In genomic region chr1:39984951-39985350, GRCh38 we compare ENCODE assay signal across 20 cellular contexts. TPM values are rescaled to one million over a fixed set of nuclear protein-coding genes. Genes with fewer than 3 reads are reported as not detected.
DNase-seq lines count a peak whose midpoint lies in the region; ATAC-seq, FAIRE-seq and TF ChIP-seq lines count a peak whose summit lies in the region.
"Had no signal": no experiment of that assay in that cellular context is flagged by ENCODE, and none has a peak within 500 bp of the region (broad histone marks: within the 10 kb centered on the region; RNA-seq: fewer than 3 reads in every experiment).

No MANE protein-coding gene starts in this region.

- no peaks in the 10 kb centered on the region for H3K79me2 ChIP-seq in GM23338 (replicated peaks; ENCODE audit: insufficient read depth)
- no peaks in the 10 kb centered on the region for H3K79me2 ChIP-seq in H1 (ENCODE audit: control insufficient read depth in 1 of 2, insufficient read depth in 2 of 2, low read length in 2 of 2)
- no peaks in the 10 kb centered on the region for H3K79me2 ChIP-seq in trophoblast cell (ENCODE audit: control insufficient read depth, insufficient read depth, low read length, poor library complexity)

- H3K36me3 Mint-ChIP-seq in GM23338 (ENCODE audit: low read depth) = no peaks in the 10 kb centered on the region
- H3K36me3 Mint-ChIP-seq: CD8-positive, alpha-beta T cell had no signal

- H3K4ac ChIP-seq in H1 (replicated peaks; ENCODE audit: insufficient read length, low read depth, low read length) (no peak overlapping the region), trophoblast cell (ENCODE audit: low read depth, low read length) (no peak overlapping the region)

- no peak overlapping the region for H2BK20ac ChIP-seq in H1 (ENCODE audit: low read length)

- H4K91ac ChIP-seq in H1 (replicated peaks; ENCODE audit: insufficient read length, low read length) (no peak overlapping the region), trophoblast cell (ENCODE audit: low read depth, low read length) (no peak overlapping the region)

- H3K9ac ChIP-seq in H1 (replicated peaks in 1 of 4; ENCODE audit: extremely low read depth in 1 of 4, low read depth in 3 of 4, low read length in 3 of 4) = no peak overlapping the region
- H3K9ac ChIP-seq in trophoblast cell (ENCODE audit: low read length) = no peak overlapping the region
- H3K9ac ChIP-seq: BLaER1 treated with 17β-estradiol and CSF1 and Interleukin-3, amounts not matched to agents 10 nM and 100 nM had no signal

- no peak overlapping the region for H3K4me2 ChIP-seq in GM23338
- no peak overlapping the region for H3K4me2 ChIP-seq in H1 (ENCODE audit: insufficient read depth in 1 of 2, low read depth in 2 of 2, low read length in 2 of 2)
- no peak overlapping the region for H3K4me2 ChIP-seq in trophoblast cell (ENCODE audit: low read length)
- H3K4me2 ChIP-seq: A549; BLaER1 treated with 17β-estradiol and CSF1 and Interleukin-3, amounts not matched to agents 10 nM and 100 nM had no signal

- no peak for ATAC-seq in GM23338
- no peak for ATAC-seq in GM18519 (IDR thresholded peaks at IDR 0.05; ENCODE audit: low FRiP score, unreplicated experiment)
- ATAC-seq: A549; CD8-positive, alpha-beta T cell had no signal

- H2BK120ac ChIP-seq in H1 (replicated peaks; ENCODE audit: low read depth, low read length) (no peak overlapping the region), trophoblast cell (ENCODE audit: insufficient read depth, low read length, poor library complexity) (no peak overlapping the region)

- TF ChIP-seq POLR2A in H1 (IDR thresholded peaks at IDR 0.05; ENCODE audit: control extremely low read depth in 1 of 2, low read depth in 2 of 2, low read length in 2 of 2) = no peak

- H3K23me2 ChIP-seq in H1 (ENCODE audit: low read depth, low read length) = no peaks in the 10 kb centered on the region

- H3K18ac ChIP-seq in H1 (ENCODE audit: extremely low read depth, low read length) (no peak overlapping the region), trophoblast cell (ENCODE audit: low read length) (no peak overlapping the region)

- no peak overlapping the region for H3K56ac ChIP-seq in H1 (replicated peaks; ENCODE audit: insufficient read length, low read depth, low read length)

- TF ChIP-seq RAD21 in H1 (IDR thresholded peaks at IDR 0.05 in 1 of 2, conservative IDR thresholded peaks at IDR 0.05 in 1 of 2; ENCODE audit: low read depth in 2 of 2, low read length in 2 of 2) = no peak

- H3K27ac ChIP-seq in GM23338 (ENCODE audit: low read depth) (no peak overlapping the region), H1 (ENCODE audit: low read depth, low read length) (no peak overlapping the region), trophoblast cell (ENCODE audit: low read depth, low read length) (no peak overlapping the region)
- H3K27ac ChIP-seq: 22Rv1; A549; BLaER1 treated with 17β-estradiol and CSF1 and Interleukin-3, amounts not matched to agents 10 nM and 100 nM; C4-2B had no signal

- no peak for FAIRE-seq in H1 (lab: Jason Lieb, UNC)
- FAIRE-seq: A549, D721Med, G401.6 had no signal

- H3K27me3 Mint-ChIP-seq in GM23338 (ENCODE audit: insufficient read depth, low read depth, poor library complexity) = peaks cover 7% of the 10 kb centered on the region
- H3K27me3 Mint-ChIP-seq: B cell; CD4-positive, alpha-beta T cell had no signal

- H3K9me3 ChIP-seq in H1 (ENCODE audit: insufficient read depth in 2 of 2, low read depth in 1 of 2, low read length in 1 of 2) (no peaks in the 10 kb centered on the region), trophoblast cell (ENCODE audit: insufficient read depth, low read depth, low read length) (no peaks in the 10 kb centered on the region)
- H3K9me3 ChIP-seq: A549; BLaER1 treated with 17β-estradiol and CSF1 and Interleukin-3, amounts not matched to agents 10 nM and 100 nM; Caco-2 had no signal

- no peaks in the 10 kb centered on the region; the same call in 2 of the 3 replicates for H3K9me3 Mint-ChIP-seq in GM23338
- H3K9me3 Mint-ChIP-seq: CD4-positive, alpha-beta T cell; CD8-positive, alpha-beta T cell had no signal

- H3K4me3 Mint-ChIP-seq in GM23338 = no peak overlapping the region
- H3K4me3 Mint-ChIP-seq: B cell; CD4-positive, alpha-beta T cell; CD8-positive, alpha-beta T cell had no signal

- WGBS in H1 (ENCODE audit: extremely low coverage in 1 of 2, insufficient coverage in 1 of 2, insufficient read length in 1 of 2, insufficient replicate concordance in 2 of 2, low coverage in 1 of 2, low lambda C conversion rate in 2 of 2, missing lambda C conversion rate in 1 of 2), 2 experiments = 93% methylated on average over 7 of the region's 7 CpGs; no CpG with 5 or more reads in 1 of the 2 experiments
- WGBS in trophoblast cell (ENCODE audit: extremely low coverage, insufficient coverage, insufficient read length) = no CpG with 5 or more reads among the region's 7 CpGs

- H3K79me1 ChIP-seq in H1 (ENCODE audit: low read depth, low read length) = no peaks in the 10 kb centered on the region
- H3K79me1 ChIP-seq in trophoblast cell (ENCODE audit: low read length) = peaks cover 3% of the 10 kb centered on the region

- no peak overlapping the region for H4K5ac ChIP-seq in H1 (ENCODE audit: insufficient read length, low read depth, low read length)

- TF ChIP-seq EP300 in H1 (IDR thresholded peaks at IDR 0.05; ENCODE audit: borderline replicate concordance in 1 of 2, low read depth in 2 of 2, low read length in 2 of 2) = no peak

- H4K8ac ChIP-seq in H1 (ENCODE audit: extremely low read depth, insufficient read depth, low read length) (no peak overlapping the region), trophoblast cell (ENCODE audit: low read depth, low read length) (no peak overlapping the region)

- peaks cover 8% of the 10 kb centered on the region; the same call in 1 of the 2 replicates for H3K9me2 ChIP-seq in GM23338 (ENCODE audit: insufficient read depth)

- H2BK15ac ChIP-seq in H1 (ENCODE audit: low read length) = no peak overlapping the region

- H4K20me1 ChIP-seq in GM23338 (replicated peaks; ENCODE audit: insufficient read depth) (no peaks in the 10 kb centered on the region), H1 (replicated peaks in 1 of 2; ENCODE audit: control insufficient read depth in 1 of 2, insufficient read depth in 2 of 2, low read length in 2 of 2) (no peaks in the 10 kb centered on the region)
- H4K20me1 ChIP-seq: BLaER1 treated with 17β-estradiol and CSF1 and Interleukin-3, amounts not matched to agents 10 nM and 100 nM had no signal

- peaks cover 24% of the 10 kb centered on the region for H3K4me1 Mint-ChIP-seq in GM23338

- H3K36me3 ChIP-seq in GM23338 (ENCODE audit: insufficient read depth) (no peaks in the 10 kb centered on the region), H1 (ENCODE audit: control insufficient read depth in 2 of 4, insufficient read depth in 4 of 4, low read length in 3 of 4) (no peaks in the 10 kb centered on the region), trophoblast cell (ENCODE audit: control insufficient read depth in 1 of 2, insufficient read depth in 2 of 2, low read length in 2 of 2) (no peaks in the 10 kb centered on the region)
- H3K36me3 ChIP-seq: BLaER1 treated with 17β-estradiol and CSF1 and Interleukin-3, amounts not matched to agents 10 nM and 100 nM had no signal

- POLR2A ChIA-PET in H1 (lab: Charles Lee; ENCODE audit: partially characterized antibody) = interaction anchor here (1.9 kb wide), 1 partner anchor 55 kb away, joined by 6 read pairs; the partner anchor contains the start of gene CAP1

- H2BK5ac ChIP-seq in H1 (ENCODE audit: low read depth, low read length) (no peak overlapping the region), trophoblast cell (ENCODE audit: low read depth, low read length, poor library complexity) (no peak overlapping the region)

- no peak for DNase-seq in GM23338 (ENCODE audit: low spot score)
- DNase-seq in H1 (ENCODE audit: low read depth in 1 of 2, low spot score in 2 of 2) = no peak
- DNase-seq in trophoblast cell = peak; percentile 80 to 86
- no peak for DNase-seq in Kasumi-1 (lab: John Stamatoyannopoulos, UW)
- DNase-seq in activated gamma-delta T cell treated with Interleukin-2 at 50 U/mL for 16 hours = no peak
- DNase-seq: AML-193; Caco-2; Calu3; CD4-positive, alpha-beta T cell; CD8-positive, alpha-beta T cell; DMS79 treated with DMSO at 0.1 percent for 48 hours; GF-D8 had no signal

- H3K4me3 ChIP-seq in GM23338 (no peak overlapping the region), H1 (ENCODE audit: extremely low read depth in 1 of 4, insufficient read depth in 2 of 4, low read depth in 3 of 4, low read length in 4 of 4) (no peak overlapping the region), trophoblast cell (ENCODE audit: low read depth, low read length) (no peak overlapping the region)
- H3K4me3 ChIP-seq: A549; BLaER1 treated with 17β-estradiol and CSF1 and Interleukin-3, amounts not matched to agents 10 nM and 100 nM had no signal

- peak overlapping the region; percentile 78; the same call in 1 of the 2 replicates for H2AFZ ChIP-seq in GM23338
- H2AFZ ChIP-seq in H1 (ENCODE audit: low read length) = peak overlapping the region; percentile 43; the same call in 1 of the 2 replicates
- H2AFZ ChIP-seq in trophoblast cell (ENCODE audit: insufficient read depth, low read length, poor library complexity) = no peak overlapping the region

- H4K12ac ChIP-seq in trophoblast cell (ENCODE audit: low read depth, low read length) = no peak overlapping the region

- no peaks in the 10 kb centered on the region for H3F3A ChIP-seq in GM23338 (replicated peaks; ENCODE audit: low read depth)

- no peak for TF ChIP-seq CTCF in GM23338 (conservative IDR thresholded peaks at IDR 0.05; ENCODE audit: low read depth in 2 of 2)
- no peak for TF ChIP-seq CTCF in H1 (IDR thresholded peaks at IDR 0.05; ENCODE audit: control extremely low read depth in 1 of 3, insufficient read depth in 1 of 3, low read depth in 1 of 3, low read length in 3 of 3)

- H3K4me1 ChIP-seq in GM23338 (ENCODE audit: insufficient read depth) = peaks cover 11% of the 10 kb centered on the region
- H3K4me1 ChIP-seq in H1 (replicated peaks in 1 of 4; ENCODE audit: control insufficient read depth in 3 of 4, insufficient read depth in 4 of 4, low read length in 3 of 4) = peaks cover 0 to 7% (median 3%) of the 10 kb centered on the region in 4 experiments; a peak in 5 of 7 replicates
- H3K4me1 ChIP-seq in trophoblast cell (ENCODE audit: control insufficient read depth in 1 of 2, insufficient read depth in 2 of 2, low read length in 2 of 2) = peaks cover 8 to 13% of the 10 kb centered on the region in 2 experiments
- H3K4me1 ChIP-seq: A549, Caco-2 had no signal

- H3K23ac ChIP-seq in H1 (ENCODE audit: insufficient read length) = no peak overlapping the region
- H3K23ac ChIP-seq in trophoblast cell (ENCODE audit: low read length) = no peak overlapping the region

- no peak overlapping the region for H3K27ac Mint-ChIP-seq in GM23338
- H3K27ac Mint-ChIP-seq: B cell; CD4-positive, alpha-beta T cell; CD8-positive, alpha-beta T cell had no signal

- H3K27me3 ChIP-seq in GM23338 (ENCODE audit: insufficient read depth) (no peaks in the 10 kb centered on the region), H1 (replicated peaks in 1 of 4; ENCODE audit: control insufficient read depth in 3 of 4, extremely low read depth in 1 of 4, insufficient read depth in 3 of 4, low read length in 3 of 4) (no peaks in the 10 kb centered on the region), trophoblast cell (ENCODE audit: insufficient read depth, low read length) (no peaks in the 10 kb centered on the region)
- H3K27me3 ChIP-seq: BLaER1 treated with 17β-estradiol and CSF1 and Interleukin-3, amounts not matched to agents 10 nM and 100 nM had no signal

- CTCF ChIA-PET in H1 (lab: Charles Lee; ENCODE audit: partially characterized antibody) = interaction anchor here (0.7 to 1.3 kb wide), 5 partner anchors 11 to 1717 kb away, joined by 3 to 10 read pairs (median 3); no protein-coding TSS in a partner anchor

- H2AK5ac ChIP-seq in H1 (ENCODE audit: low read depth, low read length) (no peak overlapping the region), trophoblast cell (ENCODE audit: low read length) (no peak overlapping the region)

- H3K14ac ChIP-seq in H1 (ENCODE audit: insufficient read length) (no peak overlapping the region), trophoblast cell (ENCODE audit: low read length) (no peak overlapping the region)

- H2BK12ac ChIP-seq in H1 (ENCODE audit: low read depth, low read length) (no peak overlapping the region), trophoblast cell (ENCODE audit: low read length) (no peak overlapping the region)

RNA-seq across cellular contexts. Expression of gene MFSD2A, which starts 30.0 kb away (rescaled TPM):
- total RNA-seq in GM23338 (2014; rRNA removed; shearing (Covaris generic)) = 22.1 and 23.9 TPM in 2 replicates
- polyA plus RNA-seq in GM23338 (2016; fragmentation: Nextera tagmentation; extraction: Ambion mirVana) = 16.1 and 17.9 TPM in 2 replicates
- 25.9 and 26.6 TPM in 2 replicates for total RNA-seq in H1 (2021; fragmentation: NEBNext Ultra II Directional; extraction: Animal tissue kit (Norgen Biotek cat#: 25700))
- 18.3 and 25.6 TPM in 2 replicates for polyA plus RNA-seq in H1 (2011; rRNA removed)
- polyA plus RNA-seq in H1 (2011; cell fraction: cytosol; rRNA removed) = 16.4 TPM
- 42.3 TPM for polyA plus RNA-seq in H1 (2011; cell fraction: nucleus; rRNA removed)
- polyA plus RNA-seq in H1 (2012, experiment 1 of 2) = 16.5 to 19.4 TPM (median 18.4 TPM) in 4 replicates
- 19.5 TPM for polyA plus RNA-seq in H1 (2012, experiment 2 of 2)
- 37.7 TPM for polyA plus RNA-seq in H1 (2013, experiment 1 of 2)
- 38.4 TPM for polyA plus RNA-seq in H1 (2013, experiment 2 of 2)
- 20.3 and 31.0 TPM in 2 replicates for polyA minus RNA-seq in H1 (2011; rRNA and poly(A)+ RNA removed)
- 6.8 TPM for polyA minus RNA-seq in H1 (2011; cell fraction: cytosol; rRNA and poly(A)+ RNA removed)
- 18.5 TPM for polyA minus RNA-seq in H1 (2011; cell fraction: nucleus; rRNA and poly(A)+ RNA removed)
- 1.2 TPM in 2 replicates for polyA plus RNA-seq in trophoblast cell (2013)

RNA-seq across cellular contexts. Expression of gene CAP1, which starts 55.6 kb away (rescaled TPM):
- 222 and 254 TPM in 2 replicates for total RNA-seq in GM23338 (2014; rRNA removed; shearing (Covaris generic))
- polyA plus RNA-seq in GM23338 (2016; fragmentation: Nextera tagmentation; extraction: Ambion mirVana) (109 and 133 TPM in 2 replicates), H1 (2011; rRNA removed) (94.5 and 140 TPM in 2 replicates)
- total RNA-seq in H1 (2021; fragmentation: NEBNext Ultra II Directional; extraction: Animal tissue kit (Norgen Biotek cat#: 25700)) = 274 and 295 TPM in 2 replicates
- polyA plus RNA-seq in H1 (2011; cell fraction: cytosol; rRNA removed) = 156 TPM
- polyA plus RNA-seq in H1 (2011; cell fraction: nucleus; rRNA removed) = 89.4 TPM
- polyA plus RNA-seq in H1 (2012, experiment 1 of 2) = 209 to 252 TPM (median 215 TPM) in 4 replicates
- 43.4 TPM for polyA plus RNA-seq in H1 (2012, experiment 2 of 2)
- polyA plus RNA-seq in H1 (2013, experiment 1 of 2) = 215 TPM
- polyA plus RNA-seq in H1 (2013, experiment 2 of 2) = 209 TPM
- polyA minus RNA-seq in H1 (2011; rRNA and poly(A)+ RNA removed) = 180 and 198 TPM in 2 replicates
- polyA minus RNA-seq in H1 (2011; cell fraction: cytosol; rRNA and poly(A)+ RNA removed) = 93.9 TPM
- polyA minus RNA-seq in H1 (2011; cell fraction: nucleus; rRNA and poly(A)+ RNA removed) = 77.0 TPM
- polyA plus RNA-seq in trophoblast cell (2013) = 402 and 406 TPM in 2 replicates

Comparison
In these comparisons a context has a peak if more than half of its experiments do, and no peak if none do; other contexts are left out.
1. DNase-seq: peak in trophoblast cell (2 of 2); none in GM23338 (single experiment), H1 (0 of 2), Kasumi-1 (0 of 2) and activated gamma-delta T cell treated with Interleukin-2 at 50 U/mL for 16 hours (single experiment).